ENCODE assay signal across 1 cellular context in genomic region chr22:35835998-35836691, GRCh38.
TF ChIP-seq lines count a peak whose summit lies in the region.

No MANE protein-coding gene starts in this region.

TF ChIP-seq in HepG2, 621 proteins besides CTCF, POLR2A, EP300 and RAD21 (continued from another document):
- TF ChIP-seq, protein P1, sequence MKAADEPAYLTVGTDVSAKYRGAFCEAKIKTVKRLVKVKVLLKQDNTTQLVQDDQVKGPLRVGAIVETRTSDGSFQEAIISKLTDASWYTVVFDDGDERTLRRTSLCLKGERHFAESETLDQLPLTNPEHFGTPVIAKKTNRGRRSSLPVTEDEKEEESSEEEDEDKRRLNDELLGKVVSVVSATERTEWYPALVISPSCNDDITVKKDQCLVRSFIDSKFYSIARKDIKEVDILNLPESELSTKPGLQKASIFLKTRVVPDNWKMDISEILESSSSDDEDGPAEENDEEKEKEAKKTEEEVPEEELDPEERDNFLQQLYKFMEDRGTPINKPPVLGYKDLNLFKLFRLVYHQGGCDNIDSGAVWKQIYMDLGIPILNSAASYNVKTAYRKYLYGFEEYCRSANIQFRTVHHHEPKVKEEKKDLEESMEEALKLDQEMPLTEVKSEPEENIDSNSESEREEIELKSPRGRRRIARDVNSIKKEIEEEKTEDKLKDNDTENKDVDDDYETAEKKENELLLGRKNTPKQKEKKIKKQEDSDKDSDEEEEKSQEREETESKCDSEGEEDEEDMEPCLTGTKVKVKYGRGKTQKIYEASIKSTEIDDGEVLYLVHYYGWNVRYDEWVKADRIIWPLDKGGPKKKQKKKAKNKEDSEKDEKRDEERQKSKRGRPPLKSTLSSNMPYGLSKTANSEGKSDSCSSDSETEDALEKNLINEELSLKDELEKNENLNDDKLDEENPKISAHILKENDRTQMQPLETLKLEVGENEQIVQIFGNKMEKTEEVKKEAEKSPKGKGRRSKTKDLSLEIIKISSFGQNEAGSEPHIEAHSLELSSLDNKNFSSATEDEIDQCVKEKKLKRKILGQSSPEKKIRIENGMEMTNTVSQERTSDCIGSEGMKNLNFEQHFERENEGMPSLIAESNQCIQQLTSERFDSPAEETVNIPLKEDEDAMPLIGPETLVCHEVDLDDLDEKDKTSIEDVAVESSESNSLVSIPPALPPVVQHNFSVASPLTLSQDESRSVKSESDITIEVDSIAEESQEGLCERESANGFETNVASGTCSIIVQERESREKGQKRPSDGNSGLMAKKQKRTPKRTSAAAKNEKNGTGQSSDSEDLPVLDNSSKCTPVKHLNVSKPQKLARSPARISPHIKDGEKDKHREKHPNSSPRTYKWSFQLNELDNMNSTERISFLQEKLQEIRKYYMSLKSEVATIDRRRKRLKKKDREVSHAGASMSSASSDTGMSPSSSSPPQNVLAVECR (CRISPR knock-in tag; IDR thresholded peaks at IDR 0.05; ENCODE audit: borderline replicate concordance): peak; percentile 17; the same call in 1 of the 2 replicates
- TF ChIP-seq FOXO1 (CRISPR knock-in tag; IDR thresholded peaks at IDR 0.05): no peak
- 0 out of 2 replicates have a peak, but pooled peaks have one; percentile 44 for TF ChIP-seq GLMP (CRISPR knock-in tag; IDR thresholded peaks at IDR 0.05; ENCODE audit: borderline replicate concordance)
- TF ChIP-seq SOX13 (IDR thresholded peaks at IDR 0.05): peak; percentile 47; the same call in 1 of the 2 replicates
- TF ChIP-seq SOX13 (CRISPR knock-in tag; conservative IDR thresholded peaks at IDR 0.05 in 1 of 2, IDR thresholded peaks at IDR 0.05 in 1 of 2): peak in 1 of 2 experiments; percentile 89; a peak in 2 of 4 replicates
- TF ChIP-seq ZNF224 (CRISPR knock-in tag; IDR thresholded peaks at IDR 0.05): 0 out of 2 replicates have a peak, but pooled peaks have one; percentile 34
- 0 out of 2 replicates have a peak, but pooled peaks have one; percentile 33 for TF ChIP-seq NFIC (IDR thresholded peaks at IDR 0.05; ENCODE audit: low read length)
- TF ChIP-seq ZNF644 (CRISPR knock-in tag; IDR thresholded peaks at IDR 0.05; ENCODE audit: low read depth): peak; percentile 33; the same call in 1 of the 2 replicates
- no peak for TF ChIP-seq ZNF782 (CRISPR knock-in tag; IDR thresholded peaks at IDR 0.05; ENCODE audit: borderline replicate concordance)
- peak; percentile 46; the same call in 1 of the 2 replicates for TF ChIP-seq ZNF512B (CRISPR knock-in tag; IDR thresholded peaks at IDR 0.05; ENCODE audit: borderline replicate concordance)
- peak; percentile 35 for TF ChIP-seq HNRNPK (IDR thresholded peaks at IDR 0.05; ENCODE audit: low read depth, low read length, poor library complexity, severe bottlenecking)
- TF ChIP-seq, protein P2, sequence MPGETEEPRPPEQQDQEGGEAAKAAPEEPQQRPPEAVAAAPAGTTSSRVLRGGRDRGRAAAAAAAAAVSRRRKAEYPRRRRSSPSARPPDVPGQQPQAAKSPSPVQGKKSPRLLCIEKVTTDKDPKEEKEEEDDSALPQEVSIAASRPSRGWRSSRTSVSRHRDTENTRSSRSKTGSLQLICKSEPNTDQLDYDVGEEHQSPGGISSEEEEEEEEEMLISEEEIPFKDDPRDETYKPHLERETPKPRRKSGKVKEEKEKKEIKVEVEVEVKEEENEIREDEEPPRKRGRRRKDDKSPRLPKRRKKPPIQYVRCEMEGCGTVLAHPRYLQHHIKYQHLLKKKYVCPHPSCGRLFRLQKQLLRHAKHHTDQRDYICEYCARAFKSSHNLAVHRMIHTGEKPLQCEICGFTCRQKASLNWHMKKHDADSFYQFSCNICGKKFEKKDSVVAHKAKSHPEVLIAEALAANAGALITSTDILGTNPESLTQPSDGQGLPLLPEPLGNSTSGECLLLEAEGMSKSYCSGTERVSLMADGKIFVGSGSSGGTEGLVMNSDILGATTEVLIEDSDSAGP (CRISPR knock-in tag; IDR thresholded peaks at IDR 0.05; ENCODE audit: borderline replicate concordance): peak; percentile 97
- TF ChIP-seq KAT8 (CRISPR knock-in tag; IDR thresholded peaks at IDR 0.05): 0 out of 2 replicates have a peak, but pooled peaks have one; percentile 33
- TF ChIP-seq ZNF570 (CRISPR knock-in tag; IDR thresholded peaks at IDR 0.05; ENCODE audit: borderline replicate concordance): no peak
- no peak for TF ChIP-seq JDP2 (CRISPR knock-in tag; IDR thresholded peaks at IDR 0.05; ENCODE audit: borderline replicate concordance)
- peak; percentile 93 for TF ChIP-seq FOSL2 (CRISPR knock-in tag; IDR thresholded peaks at IDR 0.05)
- TF ChIP-seq SOX5 (CRISPR knock-in tag; IDR thresholded peaks at IDR 0.05; ENCODE audit: borderline replicate concordance): peak; percentile 91
- TF ChIP-seq ATF1 (CRISPR knock-in tag; IDR thresholded peaks at IDR 0.05): no peak
- no peak for TF ChIP-seq SOX6 (IDR thresholded peaks at IDR 0.05)
- TF ChIP-seq SOX6 (CRISPR knock-in tag; IDR thresholded peaks at IDR 0.05): peak; percentile 90
- peak; percentile 26; the same call in 1 of the 2 replicates for TF ChIP-seq HDAC1 (CRISPR knock-in tag; IDR thresholded peaks at IDR 0.05)
- TF ChIP-seq ZFX (CRISPR knock-in tag; IDR thresholded peaks at IDR 0.05; ENCODE audit: low read depth): peak; percentile 38; the same call in 1 of the 2 replicates
- TF ChIP-seq, protein P3, sequence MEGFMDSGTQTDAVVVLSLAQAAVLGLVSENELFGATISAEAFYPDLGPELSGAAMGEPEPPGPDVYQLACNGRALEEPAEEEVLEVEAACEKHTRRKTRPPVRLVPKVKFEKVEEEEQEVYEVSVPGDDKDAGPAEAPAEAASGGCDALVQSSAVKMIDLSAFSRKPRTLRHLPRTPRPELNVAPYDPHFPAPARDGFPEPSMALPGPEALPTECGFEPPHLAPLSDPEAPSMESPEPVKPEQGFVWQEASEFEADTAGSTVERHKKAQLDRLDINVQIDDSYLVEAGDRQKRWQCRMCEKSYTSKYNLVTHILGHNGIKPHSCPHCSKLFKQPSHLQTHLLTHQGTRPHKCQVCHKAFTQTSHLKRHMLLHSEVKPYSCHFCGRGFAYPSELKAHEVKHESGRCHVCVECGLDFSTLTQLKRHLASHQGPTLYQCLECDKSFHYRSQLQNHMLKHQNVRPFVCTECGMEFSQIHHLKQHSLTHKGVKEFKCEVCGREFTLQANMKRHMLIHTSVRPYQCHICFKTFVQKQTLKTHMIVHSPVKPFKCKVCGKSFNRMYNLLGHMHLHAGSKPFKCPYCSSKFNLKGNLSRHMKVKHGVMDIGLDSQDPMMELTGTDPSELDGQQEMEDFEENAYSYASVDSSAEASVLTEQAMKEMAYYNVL (CRISPR knock-in tag; IDR thresholded peaks at IDR 0.05; ENCODE audit: borderline replicate concordance): peak; percentile 47; the same call in 1 of the 2 replicates
- peak; percentile 47; the same call in 1 of the 2 replicates for TF ChIP-seq KAT7 (CRISPR knock-in tag; IDR thresholded peaks at IDR 0.05; ENCODE audit: borderline replicate concordance)
- TF ChIP-seq ATF3 (CRISPR knock-in tag; IDR thresholded peaks at IDR 0.05): 0 out of 2 replicates have a peak, but pooled peaks have one; percentile 35
- TF ChIP-seq HOMEZ (CRISPR knock-in tag; IDR thresholded peaks at IDR 0.05; ENCODE audit: low read depth): peak; percentile 36; the same call in 1 of the 2 replicates
- TF ChIP-seq SRF (IDR thresholded peaks at IDR 0.05; ENCODE audit: low read depth, low read length): no peak
- TF ChIP-seq TEAD3 (CRISPR knock-in tag; optimal IDR thresholded peaks at IDR 0.05; ENCODE audit: borderline replicate concordance): peak; percentile 21
- TF ChIP-seq, protein P4, sequence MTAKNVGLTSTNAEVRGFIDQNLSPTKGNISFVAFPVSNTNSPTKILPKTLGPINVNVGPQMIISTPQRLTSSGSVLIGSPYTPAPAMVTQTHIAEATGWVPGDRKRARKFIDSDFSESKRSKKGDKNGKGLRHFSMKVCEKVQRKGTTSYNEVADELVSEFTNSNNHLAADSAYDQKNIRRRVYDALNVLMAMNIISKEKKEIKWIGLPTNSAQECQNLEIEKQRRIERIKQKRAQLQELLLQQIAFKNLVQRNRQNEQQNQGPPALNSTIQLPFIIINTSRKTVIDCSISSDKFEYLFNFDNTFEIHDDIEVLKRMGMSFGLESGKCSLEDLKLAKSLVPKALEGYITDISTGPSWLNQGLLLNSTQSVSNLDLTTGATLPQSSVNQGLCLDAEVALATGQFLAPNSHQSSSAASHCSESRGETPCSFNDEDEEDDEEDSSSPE (CRISPR knock-in tag; IDR thresholded peaks at IDR 0.05): no peak
- 0 out of 2 replicates have a peak, but pooled peaks have one; percentile 17 for TF ChIP-seq SALL1 (CRISPR knock-in tag; IDR thresholded peaks at IDR 0.05)
- peak; percentile 36; the same call in 1 of the 2 replicates for TF ChIP-seq SAP130 (CRISPR knock-in tag; IDR thresholded peaks at IDR 0.05; ENCODE audit: low read depth)
- TF ChIP-seq FOSL1 (CRISPR knock-in tag; IDR thresholded peaks at IDR 0.05; ENCODE audit: borderline replicate concordance): peak; percentile 50; the same call in 1 of the 2 replicates
- TF ChIP-seq GATAD2A (CRISPR knock-in tag; IDR thresholded peaks at IDR 0.05): peak; percentile 26
- no peak for TF ChIP-seq ETV5 (CRISPR knock-in tag; IDR thresholded peaks at IDR 0.05; ENCODE audit: borderline replicate concordance)
- no peak for TF ChIP-seq ZNF7 (CRISPR knock-in tag; IDR thresholded peaks at IDR 0.05)
- TF ChIP-seq ZSCAN29 (CRISPR knock-in tag; conservative IDR thresholded peaks at IDR 0.05): 0 out of 2 replicates have a peak, but pooled peaks have one; percentile 11
- peak; percentile 20; the same call in 1 of the 2 replicates for TF ChIP-seq ZNF12 (CRISPR knock-in tag; IDR thresholded peaks at IDR 0.05)
- TF ChIP-seq PCBP2 (optimal IDR thresholded peaks at IDR 0.05; ENCODE audit: low read depth, low read length, poor library complexity, severe bottlenecking): peak; percentile 51
- TF ChIP-seq, protein P5, sequence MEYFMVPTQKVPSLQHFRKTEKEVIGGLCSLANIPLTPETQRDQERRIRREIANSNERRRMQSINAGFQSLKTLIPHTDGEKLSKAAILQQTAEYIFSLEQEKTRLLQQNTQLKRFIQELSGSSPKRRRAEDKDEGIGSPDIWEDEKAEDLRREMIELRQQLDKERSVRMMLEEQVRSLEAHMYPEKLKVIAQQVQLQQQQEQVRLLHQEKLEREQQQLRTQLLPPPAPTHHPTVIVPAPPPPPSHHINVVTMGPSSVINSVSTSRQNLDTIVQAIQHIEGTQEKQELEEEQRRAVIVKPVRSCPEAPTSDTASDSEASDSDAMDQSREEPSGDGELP (IDR thresholded peaks at IDR 0.05; ENCODE audit: borderline replicate concordance, low read depth): peak; percentile 35; the same call in 1 of the 2 replicates
- TF ChIP-seq PHF8 (CRISPR knock-in tag; IDR thresholded peaks at IDR 0.05): 0 out of 2 replicates have a peak, but pooled peaks have one; percentile 15
- peak; percentile 30; the same call in 1 of the 2 replicates for TF ChIP-seq TBX2 (CRISPR knock-in tag; IDR thresholded peaks at IDR 0.05; ENCODE audit: borderline replicate concordance)
- TF ChIP-seq, protein P6, sequence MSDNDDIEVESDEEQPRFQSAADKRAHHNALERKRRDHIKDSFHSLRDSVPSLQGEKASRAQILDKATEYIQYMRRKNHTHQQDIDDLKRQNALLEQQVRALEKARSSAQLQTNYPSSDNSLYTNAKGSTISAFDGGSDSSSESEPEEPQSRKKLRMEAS (IDR thresholded peaks at IDR 0.05): 0 out of 2 replicates have a peak, but pooled peaks have one; percentile 40
